Comparison of ENCODE assay signal across 1 cellular context in genomic region chr5:156846914-156847313, GRCh38.
TF ChIP-seq lines count a peak whose summit lies in the region.

No MANE protein-coding gene starts in this region.

TF ChIP-seq in GM23338, 12 proteins besides CTCF, POLR2A, EP300 and RAD21 (continued from another document):
- no peak for TF ChIP-seq ZNF114 (CRISPR knock-in tag; IDR thresholded peaks at IDR 0.05)
- TF ChIP-seq POLR2AphosphoS5 (IDR thresholded peaks at IDR 0.05; ENCODE audit: low read depth) = no peak
- no peak for TF ChIP-seq NANOG (IDR thresholded peaks at IDR 0.05; ENCODE audit: borderline replicate concordance)
- no peak for TF ChIP-seq CREB1 (CRISPR knock-in tag; IDR thresholded peaks at IDR 0.05; ENCODE audit: low read depth)
- TF ChIP-seq, protein P1, sequence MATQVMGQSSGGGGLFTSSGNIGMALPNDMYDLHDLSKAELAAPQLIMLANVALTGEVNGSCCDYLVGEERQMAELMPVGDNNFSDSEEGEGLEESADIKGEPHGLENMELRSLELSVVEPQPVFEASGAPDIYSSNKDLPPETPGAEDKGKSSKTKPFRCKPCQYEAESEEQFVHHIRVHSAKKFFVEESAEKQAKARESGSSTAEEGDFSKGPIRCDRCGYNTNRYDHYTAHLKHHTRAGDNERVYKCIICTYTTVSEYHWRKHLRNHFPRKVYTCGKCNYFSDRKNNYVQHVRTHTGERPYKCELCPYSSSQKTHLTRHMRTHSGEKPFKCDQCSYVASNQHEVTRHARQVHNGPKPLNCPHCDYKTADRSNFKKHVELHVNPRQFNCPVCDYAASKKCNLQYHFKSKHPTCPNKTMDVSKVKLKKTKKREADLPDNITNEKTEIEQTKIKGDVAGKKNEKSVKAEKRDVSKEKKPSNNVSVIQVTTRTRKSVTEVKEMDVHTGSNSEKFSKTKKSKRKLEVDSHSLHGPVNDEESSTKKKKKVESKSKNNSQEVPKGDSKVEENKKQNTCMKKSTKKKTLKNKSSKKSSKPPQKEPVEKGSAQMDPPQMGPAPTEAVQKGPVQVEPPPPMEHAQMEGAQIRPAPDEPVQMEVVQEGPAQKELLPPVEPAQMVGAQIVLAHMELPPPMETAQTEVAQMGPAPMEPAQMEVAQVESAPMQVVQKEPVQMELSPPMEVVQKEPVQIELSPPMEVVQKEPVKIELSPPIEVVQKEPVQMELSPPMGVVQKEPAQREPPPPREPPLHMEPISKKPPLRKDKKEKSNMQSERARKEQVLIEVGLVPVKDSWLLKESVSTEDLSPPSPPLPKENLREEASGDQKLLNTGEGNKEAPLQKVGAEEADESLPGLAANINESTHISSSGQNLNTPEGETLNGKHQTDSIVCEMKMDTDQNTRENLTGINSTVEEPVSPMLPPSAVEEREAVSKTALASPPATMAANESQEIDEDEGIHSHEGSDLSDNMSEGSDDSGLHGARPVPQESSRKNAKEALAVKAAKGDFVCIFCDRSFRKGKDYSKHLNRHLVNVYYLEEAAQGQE (IDR thresholded peaks at IDR 0.05; ENCODE audit: unreplicated experiment) = no peak
- no peak for TF ChIP-seq STAT1 (IDR thresholded peaks at IDR 0.05; ENCODE audit: unreplicated experiment)
- no peak for TF ChIP-seq JUNB (IDR thresholded peaks at IDR 0.05; ENCODE audit: unreplicated experiment)
- TF ChIP-seq EZH2 (IDR thresholded peaks at IDR 0.05; ENCODE audit: low read depth, unreplicated experiment) = no peak
- no peak for TF ChIP-seq ZNF331 (CRISPR knock-in tag; IDR thresholded peaks at IDR 0.05; ENCODE audit: low read depth)
